33 cellular contexts compared by ENCODE assay signal in genomic region chr2:1205853-1206252, GRCh38.
"Had no signal": no experiment of that assay in that cellular context is flagged by ENCODE, and none has a peak within 500 bp of the region (broad histone marks: within the 10 kb centered on the region; RNA-seq: fewer than 3 reads in every experiment).

No MANE protein-coding gene starts in this region.

- ATAC-seq: activated naive CD4-positive, alpha-beta T cell treated with anti-CD3 and anti-CD28 coated beads, Interleukin-2, amount 50 U/mL, for 72 hours; activated naive CD8-positive, alpha-beta T cell treated with anti-CD3 and anti-CD28 coated beads, Interleukin-2, amount 50 U/mL, for 24 hours; activated T-cell treated with anti-CD3 and anti-CD28 coated beads, Interleukin-2, amount 50 U/mL, for 4 hours; activated T-cell treated with anti-CD3 and anti-CD28 coated beads, Interleukin-2, amount 50 U/mL, for 72 hours; activated T-helper 17 cell treated with anti-CD3 and anti-CD28 coated beads, Interleukin-2, amount 50 U/mL, for 72 hours; body of pancreas had no signal

- H3K27me3 ChIP-seq: adrenal gland, ascending aorta, body of pancreas, brain microvascular endothelial cell, breast epithelium, cardiac muscle cell had no signal

- H3K36me3 ChIP-seq: adrenal gland, ascending aorta, brain microvascular endothelial cell, breast epithelium, cardiac muscle cell had no signal

- H3K4me3 ChIP-seq: adrenal gland, ascending aorta, body of pancreas, breast epithelium, cardiac muscle cell had no signal

- FAIRE-seq: astrocyte, bronchial epithelial cell had no signal

- DNase-seq: activated effector memory CD4-positive, alpha-beta T cell treated with anti-CD3 and anti-CD28 coated beads, Interleukin-2, amount 50 U/mL, for 16 hours; activated effector memory CD4-positive, alpha-beta T cell treated with Interleukin-2 at 50 U/mL for 16 hours; activated gamma-delta T cell; activated gamma-delta T cell treated with Interleukin-2 at 50 U/mL for 16 hours; activated naive CD4-positive, alpha-beta T cell; activated naive CD4-positive, alpha-beta T cell treated with anti-CD3 and anti-CD28 coated beads for 36 hours; activated naive CD4-positive, alpha-beta T cell treated with anti-CD3 and anti-CD28 coated beads, Interleukin-2, amount 10 ng/mL, durations not matched to agents 7 days and 5 days; activated naive CD4-positive, alpha-beta T cell treated with anti-CD3 and anti-CD28 coated beads, Interleukin-2, amount 50 U/mL, for 16 hours; activated naive CD4-positive, alpha-beta T cell treated with Interleukin-2 at 50 U/mL for 16 hours; activated naive CD8-positive, alpha-beta T cell treated with anti-CD3 and anti-CD28 coated beads for 36 hours; activated naive CD8-positive, alpha-beta T cell treated with anti-CD3 and anti-CD28 coated beads, Interleukin-2, amount 10 ng/mL, durations not matched to agents 7 days and 5 days; activated naive CD8-positive, alpha-beta T cell treated with anti-CD3 and anti-CD28 coated beads, Interleukin-2, amount 50 U/mL, for 24 hours; activated T-cell treated with anti-CD3 and anti-CD28 coated beads, Interleukin-2, amount 50 U/mL, for 24 hours; activated T-cell treated with anti-CD3 and anti-CD28 coated beads, Interleukin-2, amount 50 U/mL, for 4 hours; activated T-cell treated with anti-CD3 and anti-CD28 coated beads, Interleukin-2, amount 50 U/mL, for 48 hours; activated T-cell treated with anti-CD3 and anti-CD28 coated beads, Interleukin-2, amount 50 U/mL, for 72 hours; adrenal gland; amniotic stem cell; amygdala; anterior cingulate cortex; aorta; body of pancreas; brain microvascular endothelial cell; caudate nucleus; central memory CD4-positive, alpha-beta T cell; cerebellar nuclear complex had no signal

- H3K4me1 ChIP-seq: adrenal gland, ascending aorta, body of pancreas, breast epithelium had no signal

- H3K9me3 ChIP-seq: adrenal gland, ascending aorta, body of pancreas had no signal

- H3K27ac ChIP-seq: adrenal gland, ascending aorta, body of pancreas, brain microvascular endothelial cell, breast epithelium, cardiac muscle cell had no signal
